Comparison of ENCODE assay signal across 8 cellular contexts in the genomic region with DNA sequence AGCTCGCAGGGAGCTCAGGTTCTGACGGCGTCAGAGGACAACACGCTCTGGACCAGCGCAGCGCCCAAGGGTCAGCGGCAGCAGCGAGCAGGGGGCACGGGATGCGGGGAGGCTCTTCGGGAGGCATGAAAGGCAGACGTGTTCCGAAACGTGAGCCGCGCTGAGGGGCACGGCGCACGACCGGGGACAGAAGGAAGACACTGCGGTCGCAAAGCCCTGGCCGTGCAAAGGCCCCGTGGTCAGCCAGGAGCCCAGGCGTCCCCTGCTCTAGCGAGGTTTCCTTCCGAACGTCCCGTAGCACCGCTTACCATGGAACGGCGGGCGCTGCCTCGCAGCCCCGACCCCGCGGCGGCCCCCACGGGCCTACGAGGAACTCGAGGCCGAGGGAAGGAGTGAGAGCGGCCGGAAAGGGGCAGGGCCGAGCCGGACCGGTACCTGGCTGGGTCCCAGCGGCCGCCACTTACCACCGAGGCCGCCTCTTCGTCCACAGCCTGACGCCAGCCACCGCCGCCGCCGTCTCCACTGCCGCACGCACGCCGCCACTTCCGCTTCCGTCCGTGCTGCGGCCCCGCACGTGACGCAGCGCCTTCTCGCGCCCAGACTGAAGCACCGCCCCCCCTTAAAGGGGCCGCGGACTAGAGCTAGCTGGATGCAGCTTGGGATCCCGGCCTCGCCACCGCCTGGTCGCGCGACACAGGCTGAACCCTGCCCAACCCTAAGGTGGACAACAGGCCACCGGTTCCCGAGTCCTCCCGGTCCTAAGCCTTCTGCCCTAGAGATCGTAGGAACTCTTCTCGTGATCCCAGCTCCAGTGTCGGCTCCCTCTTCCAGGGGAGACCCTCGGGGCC. TPM values are rescaled to one million over a fixed set of nuclear protein-coding genes. Genes with fewer than 3 reads are reported as not detected.
DNase-seq lines count a peak whose midpoint lies in the region; ATAC-seq and TF ChIP-seq lines count a peak whose summit lies in the region.

No MANE protein-coding gene starts in this region.

- peak; percentile 91 for DNase-seq in GM10248 (ENCODE audit: extremely low spot score)
- peak; percentile 88 for DNase-seq in NCI-H1105 (lab: John Stamatoyannopoulos, UW)
- peak; percentile 92 for DNase-seq in activated naive CD8-positive, alpha-beta T cell treated with anti-CD3 and anti-CD28 coated beads, Interleukin-2, amount 50 U/mL, for 24 hours
- DNase-seq in cardiac septum (ENCODE audit: low spot score), result peak; percentile 96
- peak; percentile 93 to 94 for DNase-seq in trophoblast cell
- DNase-seq in type B pancreatic cell (ENCODE audit: extremely low spot score, unreplicated experiment), result peak; percentile 90

- H3K14ac ChIP-seq in trophoblast cell (ENCODE audit: low read length), result peak overlapping the region; percentile 87

- H3K9me3 Mint-ChIP-seq in activated naive CD8-positive, alpha-beta T cell treated with anti-CD3 and anti-CD28 coated beads, Interleukin-2, amount 50 U/mL, for 24 hours, result no peaks in the 10 kb centered on the region
- H3K9me3 Mint-ChIP-seq in type B pancreatic cell, result no peaks in the 10 kb centered on the region

- H3K4me1 Mint-ChIP-seq in activated naive CD8-positive, alpha-beta T cell treated with anti-CD3 and anti-CD28 coated beads, Interleukin-2, amount 50 U/mL, for 24 hours, result peaks cover 24% of the 10 kb centered on the region
- peaks cover 16% of the 10 kb centered on the region for H3K4me1 Mint-ChIP-seq in type B pancreatic cell (ENCODE audit: unreplicated experiment)

- peak; percentile 78 for ATAC-seq in HG02588 (IDR thresholded peaks at IDR 0.05; ENCODE audit: unreplicated experiment)
- ATAC-seq in activated naive CD8-positive, alpha-beta T cell treated with anti-CD3 and anti-CD28 coated beads, Interleukin-2, amount 50 U/mL, for 24 hours, result peak; percentile 93

- H3K36me3 ChIP-seq in SU-DHL-6 (ENCODE audit: low read length) (no peaks in the 10 kb centered on the region), trophoblast cell (ENCODE audit: control insufficient read depth in 1 of 2, insufficient read depth in 2 of 2, low read length in 2 of 2) (peaks cover 20 to 33% of the 10 kb centered on the region in 2 experiments)

- no CpG with 5 or more reads among the region's 87 CpGs for WGBS in trophoblast cell (ENCODE audit: extremely low coverage, insufficient coverage, insufficient read length)

- H2BK12ac ChIP-seq in trophoblast cell (ENCODE audit: low read length), result peak overlapping the region; percentile 2

- peaks cover 42% of the 10 kb centered on the region for H3K79me2 ChIP-seq in SU-DHL-6 (ENCODE audit: insufficient read depth, low read length)
- H3K79me2 ChIP-seq in trophoblast cell (ENCODE audit: control insufficient read depth, insufficient read depth, low read length, poor library complexity), result peaks cover 14% of the 10 kb centered on the region

- H3K27me3 ChIP-seq in SU-DHL-6 (ENCODE audit: low read length) (no peaks in the 10 kb centered on the region), trophoblast cell (ENCODE audit: insufficient read depth, low read length) (no peaks in the 10 kb centered on the region)

- H2BK5ac ChIP-seq in trophoblast cell (ENCODE audit: low read depth, low read length, poor library complexity), result peak overlapping the region; percentile 66

- H3K9me3 ChIP-seq in SU-DHL-6 (ENCODE audit: insufficient read depth, low read length) (no peaks in the 10 kb centered on the region), trophoblast cell (ENCODE audit: insufficient read depth, low read depth, low read length) (peaks cover 4% of the 10 kb centered on the region)

- CTCF ChIA-PET in GM10248 (lab: Yijun Ruan, JAX), result interaction anchor here (0.8 to 3.7 kb wide), 10 partner anchors 9 to 23 kb away, joined by 3 to 23 read pairs (median 5); partner anchors contain the start of gene ABHD17A

- H4K12ac ChIP-seq in trophoblast cell (ENCODE audit: low read depth, low read length), result peak overlapping the region; percentile 45

- H3K4me2 ChIP-seq in SU-DHL-6 (ENCODE audit: low read depth, low read length, poor library complexity, severe bottlenecking) (peak overlapping the region; percentile 91), trophoblast cell (ENCODE audit: low read length) (peak overlapping the region; percentile 70)

- POLR2A ChIA-PET in GM10248 (lab: Yijun Ruan, JAX), result interaction anchor here (0.7 to 1.4 kb wide), 4 partner anchors 11 to 36 kb away, joined by 3 to 7 read pairs (median 4); no protein-coding TSS in a partner anchor

- H3K27ac Mint-ChIP-seq in activated naive CD8-positive, alpha-beta T cell treated with anti-CD3 and anti-CD28 coated beads, Interleukin-2, amount 50 U/mL, for 24 hours, result peak overlapping the region; percentile 95
- peak overlapping the region; percentile 90 for H3K27ac Mint-ChIP-seq in type B pancreatic cell

- H3K79me1 ChIP-seq in trophoblast cell (ENCODE audit: low read length), result peaks cover 10% of the 10 kb centered on the region

- TF ChIP-seq CTCF in GM10248 (IDR thresholded peaks at IDR 0.05; ENCODE audit: control extremely low read depth, extremely low read depth, low read depth, missing control alignments), result no peak
- no peak for TF ChIP-seq CTCF in SU-DHL-6 (IDR thresholded peaks at IDR 0.05; ENCODE audit: insufficient read depth, low read length, poor library complexity, severe bottlenecking)
- TF ChIP-seq CTCF in type B pancreatic cell (conservative IDR thresholded peaks at IDR 0.05), result no peak

- peak overlapping the region; percentile 63 for H3K27ac ChIP-seq in SU-DHL-6 (ENCODE audit: low read depth, low read length)
- H3K27ac ChIP-seq in trophoblast cell (ENCODE audit: low read depth, low read length), result peak overlapping the region; percentile 42

- H3K4ac ChIP-seq in trophoblast cell (ENCODE audit: low read depth, low read length), result peak overlapping the region; percentile 69

- H3K9me2 ChIP-seq in SU-DHL-6 (replicated peaks; ENCODE audit: insufficient read depth, low read length), result no peaks in the 10 kb centered on the region

- intact Hi-C loops in cardiac septum (cut with DNase I), result no loop called here

- peak overlapping the region; percentile 79 for H3K18ac ChIP-seq in trophoblast cell (ENCODE audit: low read length)

- peaks cover 14% of the 10 kb centered on the region for H3K36me3 Mint-ChIP-seq in activated naive CD8-positive, alpha-beta T cell treated with anti-CD3 and anti-CD28 coated beads, Interleukin-2, amount 50 U/mL, for 24 hours (ENCODE audit: low read depth)
- H3K36me3 Mint-ChIP-seq in type B pancreatic cell, result no peaks in the 10 kb centered on the region

- H3K4me3 ChIP-seq in SU-DHL-6 (ENCODE audit: insufficient read depth, low read length, poor library complexity, severe bottlenecking) (peak overlapping the region; percentile 96), trophoblast cell (ENCODE audit: low read depth, low read length) (peak overlapping the region; percentile 95)

- H4K8ac ChIP-seq in trophoblast cell (ENCODE audit: low read depth, low read length), result peak overlapping the region; percentile 83

- no peaks in the 10 kb centered on the region for H3F3A ChIP-seq in SU-DHL-6 (ENCODE audit: insufficient read depth)

- peaks cover 10 to 11% of the 10 kb centered on the region in 2 experiments for H3K4me1 ChIP-seq in trophoblast cell (ENCODE audit: control insufficient read depth in 1 of 2, insufficient read depth in 2 of 2, low read length in 2 of 2)

- H3K9ac ChIP-seq in SU-DHL-6 (ENCODE audit: low read length), result peak overlapping the region; percentile 99
- peak overlapping the region; percentile 94 for H3K9ac ChIP-seq in trophoblast cell (ENCODE audit: low read length)

- peak overlapping the region; percentile 61 for H2AK5ac ChIP-seq in trophoblast cell (ENCODE audit: low read length)

- peak overlapping the region; percentile 34 for H2BK120ac ChIP-seq in trophoblast cell (ENCODE audit: insufficient read depth, low read length, poor library complexity)

- H3K4me3 Mint-ChIP-seq in activated naive CD8-positive, alpha-beta T cell treated with anti-CD3 and anti-CD28 coated beads, Interleukin-2, amount 50 U/mL, for 24 hours, result peak overlapping the region; percentile 98
- H3K4me3 Mint-ChIP-seq in type B pancreatic cell, result peak overlapping the region; percentile 98

- peak overlapping the region; percentile 86 for H4K91ac ChIP-seq in trophoblast cell (ENCODE audit: low read depth, low read length)

- no peak overlapping the region for H3K23ac ChIP-seq in trophoblast cell (ENCODE audit: low read length)

- no peaks in the 10 kb centered on the region for H3K27me3 Mint-ChIP-seq in activated naive CD8-positive, alpha-beta T cell treated with anti-CD3 and anti-CD28 coated beads, Interleukin-2, amount 50 U/mL, for 24 hours
- no peaks in the 10 kb centered on the region for H3K27me3 Mint-ChIP-seq in type B pancreatic cell

- peaks cover 8% of the 10 kb centered on the region for H4K20me1 ChIP-seq in SU-DHL-6 (ENCODE audit: low read depth, low read length)

- H2AFZ ChIP-seq in SU-DHL-6 (ENCODE audit: low read depth, low read length, severe bottlenecking), result peak overlapping the region; percentile 82
- peak overlapping the region; percentile 67 for H2AFZ ChIP-seq in trophoblast cell (ENCODE audit: insufficient read depth, low read length, poor library complexity)

RNA-seq across cellular contexts. Expression of gene ABHD17A, which starts 9.4 kb away (rescaled TPM):
- total RNA-seq in cardiac septum, result 61.1 TPM
- 55.3 and 58.0 TPM in 2 replicates for polyA plus RNA-seq in trophoblast cell (2013)
- total RNA-seq in type B pancreatic cell (ENCODE audit: low replicate concordance), result 60.4 and 62.0 TPM in 2 replicates

RNA-seq across cellular contexts. Expression of gene KLF16, which starts 12.5 kb away (rescaled TPM):
- total RNA-seq in cardiac septum (14.1 TPM), type B pancreatic cell (ENCODE audit: low replicate concordance) (17.9 and 18.1 TPM in 2 replicates)
- polyA plus RNA-seq in trophoblast cell (2013), result 18.5 and 21.1 TPM in 2 replicates

RNA-seq across cellular contexts. Expression of gene REXO1, which starts 27.6 kb away (rescaled TPM):
- 16.7 TPM for total RNA-seq in cardiac septum
- 24.5 and 26.8 TPM in 2 replicates for polyA plus RNA-seq in trophoblast cell (2013)
- total RNA-seq in type B pancreatic cell (ENCODE audit: low replicate concordance), result 36.4 and 37.9 TPM in 2 replicates

RNA-seq across cellular contexts. Expression of gene ADAT3, which starts 29.3 kb away (rescaled TPM):
- total RNA-seq in cardiac septum (2.1 TPM), type B pancreatic cell (ENCODE audit: low replicate concordance) (12.1 and 13.9 TPM in 2 replicates)
- polyA plus RNA-seq in trophoblast cell (2013), result 10.9 and 12.1 TPM in 2 replicates

RNA-seq across cellular contexts. Expression of gene SCAMP4, which starts 29.3 kb away (rescaled TPM):
- 14.9 TPM for total RNA-seq in cardiac septum
- 70.2 and 70.3 TPM in 2 replicates for polyA plus RNA-seq in trophoblast cell (2013)
- 76.9 and 90.6 TPM in 2 replicates for total RNA-seq in type B pancreatic cell (ENCODE audit: low replicate concordance)

Comparison
In these comparisons a context has a peak if more than half of its experiments do, and no peak if none do; other contexts are left out.
1. Peak in every context shown above with its lines: DNase-seq, ATAC-seq, H3K4me3 ChIP-seq and H3K27ac ChIP-seq.